10 cellular contexts compared by ENCODE assay signal in genomic region chr6:109240370-109241084, GRCh38.
A peak's percentile ranks its signal among the peaks of the same experiment; 100 is the strongest.
DNase-seq lines count a peak whose midpoint lies in the region; ATAC-seq and TF ChIP-seq lines count a peak whose summit lies in the region.
"Had no signal": no experiment of that assay in that cellular context is flagged by ENCODE, and none has a peak within 500 bp of the region (broad histone marks: within the 10 kb centered on the region; RNA-seq: fewer than 3 reads in every experiment).

No MANE protein-coding gene starts in this region.

- H3K4me1 ChIP-seq in lower lobe of right lung = peaks cover 33% of the 10 kb centered on the region
- H3K4me1 ChIP-seq in naive thymus-derived CD4-positive, alpha-beta T cell (ENCODE audit: control insufficient read depth in 2 of 2, insufficient read depth in 2 of 2, low read length in 2 of 2) = no peaks in the 10 kb centered on the region

- H3K9me3 Mint-ChIP-seq in HFFc6 = no peaks in the 10 kb centered on the region; the same call in 1 of the 2 replicates
- H3K9me3 Mint-ChIP-seq in naive thymus-derived CD4-positive, alpha-beta T cell = peaks cover 0 to 4% (median 0%) of the 10 kb centered on the region in 11 donors

- H3K36me3 ChIP-seq in lower lobe of right lung = no peaks in the 10 kb centered on the region
- no peaks in the 10 kb centered on the region for H3K36me3 ChIP-seq in naive thymus-derived CD4-positive, alpha-beta T cell (ENCODE audit: control insufficient read depth in 2 of 3, insufficient read depth in 3 of 3, low read length in 3 of 3)

- no peak overlapping the region for H3K4me3 ChIP-seq in lower lobe of right lung
- no peak overlapping the region for H3K4me3 ChIP-seq in naive thymus-derived CD4-positive, alpha-beta T cell (ENCODE audit: low read length)

- no peaks in the 10 kb centered on the region for H3K9me3 ChIP-seq in lower lobe of right lung
- H3K9me3 ChIP-seq in naive thymus-derived CD4-positive, alpha-beta T cell (ENCODE audit: control insufficient read depth in 2 of 3, low read length in 3 of 3) = no peaks in the 10 kb centered on the region

- no peaks in the 10 kb centered on the region for H3K27me3 ChIP-seq in lower lobe of right lung (ENCODE audit: low read depth)
- no peaks in the 10 kb centered on the region for H3K27me3 ChIP-seq in naive thymus-derived CD4-positive, alpha-beta T cell (ENCODE audit: control insufficient read depth in 2 of 2, insufficient read depth in 2 of 2, low read length in 2 of 2)

- intact Hi-C loops in lower lobe of right lung (cut with DNase I) = no loop called here
- intact Hi-C loops in naive thymus-derived CD4-positive, alpha-beta T cell (cut with micrococcal nuclease) = no loop called here

- DNase-seq in HFFc6 = no peak
- peak; percentile 52 for DNase-seq in UCSD-AML1 (lab: John Stamatoyannopoulos, UW; ENCODE audit: unreplicated experiment)
- no peak for DNase-seq in lower lobe of right lung
- no peak for DNase-seq in naive thymus-derived CD4-positive, alpha-beta T cell
- no peak for DNase-seq in NCI-H187 treated with DMSO at 0.1 percent for 48 hours (lab: John Stamatoyannopoulos, UW)
- DNase-seq: activated naive CD8-positive, alpha-beta T cell treated with anti-CD3 and anti-CD28 coated beads, Interleukin-2, amount 10 ng/mL, durations not matched to agents 7 days and 5 days; effector CD4-positive, alpha-beta T cell; NCI-H1417 had no signal

- ATAC-seq in lower lobe of right lung = no peak
- ATAC-seq in naive thymus-derived CD4-positive, alpha-beta T cell = no peak
- no peak for ATAC-seq in GM21786 (IDR thresholded peaks at IDR 0.05; ENCODE audit: unreplicated experiment)

- POLR2A ChIA-PET in naive thymus-derived CD4-positive, alpha-beta T cell (lab: Charles Lee) = no interaction called here

- H3K27ac Mint-ChIP-seq in HFFc6 = peak overlapping the region; percentile 57
- H3K27ac Mint-ChIP-seq in naive thymus-derived CD4-positive, alpha-beta T cell = no peak overlapping the region
- H3K27ac Mint-ChIP-seq: activated naive CD8-positive, alpha-beta T cell treated with anti-CD3 and anti-CD28 coated beads, Interleukin-2, amount 10 ng/mL, durations not matched to agents 7 days and 5 days had no signal

- H3K27ac ChIP-seq in lower lobe of right lung (peak overlapping the region; percentile 34), temporal lobe (ENCODE audit: low read depth, low read length) (peak overlapping the region; percentile 51)
- no peak overlapping the region for H3K27ac ChIP-seq in naive thymus-derived CD4-positive, alpha-beta T cell (ENCODE audit: low read depth, low read length)

- CTCF ChIA-PET in naive thymus-derived CD4-positive, alpha-beta T cell (lab: Charles Lee) = no interaction called here

- peaks cover 5% of the 10 kb centered on the region for H3K36me3 Mint-ChIP-seq in HFFc6 (ENCODE audit: low read depth)
- peaks cover 0 to 5% (median 0%) of the 10 kb centered on the region in 5 donors for H3K36me3 Mint-ChIP-seq in naive thymus-derived CD4-positive, alpha-beta T cell

- H3K4me1 Mint-ChIP-seq in HFFc6 (ENCODE audit: low read depth) = peaks cover 72% of the 10 kb centered on the region
- peaks cover 15 to 36% (median 31%) of the 10 kb centered on the region in 7 donors for H3K4me1 Mint-ChIP-seq in naive thymus-derived CD4-positive, alpha-beta T cell

- H3K4me3 Mint-ChIP-seq in HFFc6 = no peak overlapping the region
- no peak overlapping the region for H3K4me3 Mint-ChIP-seq in naive thymus-derived CD4-positive, alpha-beta T cell
- H3K4me3 Mint-ChIP-seq: activated naive CD8-positive, alpha-beta T cell treated with anti-CD3 and anti-CD28 coated beads, Interleukin-2, amount 10 ng/mL, durations not matched to agents 7 days and 5 days had no signal

- TF ChIP-seq CTCF in HFFc6 (IDR thresholded peaks at IDR 0.05) (no peak), lower lobe of right lung (IDR thresholded peaks at IDR 0.05) (no peak)

- peaks cover 1% of the 10 kb centered on the region; the same call in 1 of the 2 replicates for H3K27me3 Mint-ChIP-seq in HFFc6 (ENCODE audit: insufficient read depth)
- H3K27me3 Mint-ChIP-seq in naive thymus-derived CD4-positive, alpha-beta T cell = peaks cover 0 to 3% (median 0%) of the 10 kb centered on the region in 5 donors
